8 cellular contexts compared by ENCODE assay signal in the genomic region with DNA sequence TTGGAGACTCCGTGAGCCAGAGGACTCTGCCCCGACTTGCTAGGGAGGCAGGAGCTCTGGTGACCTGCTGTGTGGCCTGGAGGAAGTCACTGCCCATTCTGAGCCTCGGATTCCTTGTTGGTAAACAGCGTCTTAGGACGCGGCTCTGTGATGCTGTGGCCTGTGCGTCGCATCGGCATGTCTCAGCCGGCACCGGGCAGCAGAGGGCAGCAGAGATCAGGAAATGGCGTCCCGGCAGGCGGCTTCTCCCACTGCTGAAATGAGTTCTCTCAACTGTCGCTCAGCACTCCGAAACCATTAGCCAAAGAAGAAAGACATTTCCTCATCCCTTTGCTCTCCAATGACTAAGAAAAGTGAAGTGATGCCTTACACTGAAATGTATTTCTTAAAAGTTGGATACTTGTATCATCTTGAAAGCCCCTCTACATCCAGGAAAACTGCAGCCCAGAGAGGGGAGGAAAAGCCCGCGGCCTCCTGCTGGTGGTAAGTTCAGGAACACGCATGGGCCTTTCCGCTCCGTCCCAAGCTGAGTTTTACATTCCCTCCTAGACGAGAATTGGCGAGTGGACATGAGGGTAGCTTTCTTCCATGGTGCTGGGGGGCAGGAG.
DNase-seq lines count a peak whose midpoint lies in the region; ATAC-seq lines count a peak whose summit lies in the region.

No MANE protein-coding gene starts in this region.

- H3K27ac ChIP-seq in effector memory CD4-positive, alpha-beta T cell (ENCODE audit: insufficient read depth, low read length, poor library complexity, severe bottlenecking): no peak overlapping the region

- DNase-seq in C1 segment of cervical spinal cord (lab: John Stamatoyannopoulos, UW) (peak in 13 of 14 donors; percentile 11 to 83 (median 59)), GM19240 (ENCODE audit: insufficient read length, low spot score) (peak; percentile 63), NCI-H82 treated with DMSO at 0.1 percent for 48 hours (lab: John Stamatoyannopoulos, UW; ENCODE audit: unreplicated experiment) (peak; percentile 69), midbrain (lab: John Stamatoyannopoulos, UW) (peak; percentile 90)
- DNase-seq in activated CD8-positive, alpha-beta memory T cell treated with anti-CD3 and anti-CD28 coated beads for 24 hours: peak; percentile 89
- peak; percentile 27 to 45 (median 29) for DNase-seq in effector memory CD4-positive, alpha-beta T cell
- DNase-seq in stimulated activated CD8-positive, alpha-beta memory T cell treated with anti-CD3 and anti-CD28 coated beads, Interleukin-4, amount 100 ng/mL, for 1 hour (ENCODE audit: low read depth in 2 of 2, low spot score in 1 of 2): peak; percentile 17 to 54

- peak; percentile 95 for ATAC-seq in HG03442 (IDR thresholded peaks at IDR 0.05; ENCODE audit: unreplicated experiment)

- H3K4me1 ChIP-seq in effector memory CD4-positive, alpha-beta T cell (ENCODE audit: control insufficient read depth, insufficient read depth, low read length, poor library complexity, severe bottlenecking): no peaks in the 10 kb centered on the region

- H3K4me3 ChIP-seq in effector memory CD4-positive, alpha-beta T cell (ENCODE audit: insufficient read depth, low read depth, low read length, poor library complexity, severe bottlenecking): no peak overlapping the region

- no peaks in the 10 kb centered on the region for H3K9me3 ChIP-seq in effector memory CD4-positive, alpha-beta T cell (ENCODE audit: control insufficient read depth, low read length)

- H3K27me3 ChIP-seq in effector memory CD4-positive, alpha-beta T cell (replicated peaks; ENCODE audit: control insufficient read depth, insufficient read depth, low read length, poor library complexity, severe bottlenecking): no peaks in the 10 kb centered on the region

- H3K36me3 ChIP-seq in effector memory CD4-positive, alpha-beta T cell (ENCODE audit: control insufficient read depth, insufficient read depth, low read length): no peaks in the 10 kb centered on the region

Comparison
In these comparisons a context has a peak if more than half of its experiments do, and no peak if none do; other contexts are left out.
1. DNase-seq: peak in every context shown above with its lines; median percentile 90 in midbrain; 89 in activated CD8-positive, alpha-beta memory T cell treated with anti-CD3 and anti-CD28 coated beads for 24 hours; 69 in NCI-H82 treated with DMSO at 0.1 percent for 48 hours; 63 in GM19240; 59 in C1 segment of cervical spinal cord; 36 in stimulated activated CD8-positive, alpha-beta memory T cell treated with anti-CD3 and anti-CD28 coated beads, Interleukin-4, amount 100 ng/mL, for 1 hour; 29 in effector memory CD4-positive, alpha-beta T cell.